1 cellular context compared by ENCODE assay signal in genomic region chr5:32387841-32388240, GRCh38.
TF ChIP-seq lines count a peak whose summit lies in the region.

No MANE protein-coding gene starts in this region.

TF ChIP-seq in IMR-90, 13 proteins besides CTCF, POLR2A, EP300 and RAD21:
- TF ChIP-seq CEBPB (IDR thresholded peaks at IDR 0.05; ENCODE audit: low read depth, low read length) (no peak), FOS (IDR thresholded peaks at IDR 0.05; ENCODE audit: low read depth, low read length) (no peak), MAFK (IDR thresholded peaks at IDR 0.05; ENCODE audit: low read depth, low read length) (0 out of 2 replicates have a peak, but pooled peaks have one; percentile 2)
